ENCODE assay signal across 1 cellular context in genomic region chr20:50038169-50038568, GRCh38.
TF ChIP-seq lines count a peak whose summit lies in the region.

No MANE protein-coding gene starts in this region.

TF ChIP-seq in K562, 482 proteins besides CTCF, POLR2A, EP300 and RAD21:
- TF ChIP-seq PREB (CRISPR knock-in tag; IDR thresholded peaks at IDR 0.05) = no peak
- TF ChIP-seq ZFP36 (IDR thresholded peaks at IDR 0.05; ENCODE audit: low read depth, low read length, partially characterized antibody) = peak; percentile 21
- TF ChIP-seq ZNF121 (CRISPR knock-in tag; conservative IDR thresholded peaks at IDR 0.05) = peak; percentile 79
